8 cellular contexts compared by ENCODE assay signal in genomic region chr10:70146489-70147488, GRCh38. TPM values are rescaled to one million over a fixed set of nuclear protein-coding genes. Genes with fewer than 3 reads are reported as not detected.
A peak's percentile ranks its signal among the peaks of the same experiment; 100 is the strongest.
DNase-seq lines count a peak whose midpoint lies in the region; ATAC-seq and TF ChIP-seq lines count a peak whose summit lies in the region.

Gene TYSND1, minus strand, starts transcription at chr10:70146700. Its CDS starts 114 bp downstream, at chr10:70146586.

- peak within 1 kb of the TSS; percentile 81 for H3K9ac ChIP-seq in SU-DHL-6 (ENCODE audit: low read length)

- ATAC-seq in HG02759 (IDR thresholded peaks at IDR 0.05; ENCODE audit: unreplicated experiment): peak; percentile 92
- ATAC-seq in activated naive CD8-positive, alpha-beta T cell treated with anti-CD3 and anti-CD28 coated beads, Interleukin-2, amount 10 ng/mL, durations not matched to agents 7 days and 5 days (ENCODE audit: low read depth): peak; percentile 83
- peak; percentile 96 for ATAC-seq in Right ventricle myocardium inferior

- H3K9me2 ChIP-seq in SU-DHL-6 (replicated peaks; ENCODE audit: insufficient read depth, low read length): no peaks in the 10 kb centered on the region

- H3K36me3 ChIP-seq in SU-DHL-6 (ENCODE audit: low read length) (peaks cover 6% of the 10 kb centered on the region; the same call in 1 of the 2 replicates), ovary (no peaks in the 10 kb centered on the region), thyroid gland (peaks cover 6 to 15% of the 10 kb centered on the region in 2 donors)

- peak within 1 kb of the TSS; percentile 69 for H3K4me2 ChIP-seq in SU-DHL-6 (ENCODE audit: low read depth, low read length, poor library complexity, severe bottlenecking)

- H3K4me3 ChIP-seq in SU-DHL-6 (ENCODE audit: insufficient read depth, low read length, poor library complexity, severe bottlenecking): peak within 1 kb of the TSS; percentile 60
- H3K4me3 ChIP-seq in ovary: peak within 1 kb of the TSS; percentile 49
- H3K4me3 ChIP-seq in thyroid gland (replicated peaks in 1 of 3): peak within 1 kb of the TSS; percentile 65 to 96 (median 71)

- H2AFZ ChIP-seq in SU-DHL-6 (ENCODE audit: low read depth, low read length, severe bottlenecking): peak within 1 kb of the TSS; percentile 43

- H3K4me3 Mint-ChIP-seq in activated naive CD8-positive, alpha-beta T cell treated with anti-CD3 and anti-CD28 coated beads, Interleukin-2, amount 10 ng/mL, durations not matched to agents 7 days and 5 days: peak within 1 kb of the TSS; percentile 89

- peaks cover 28% of the 10 kb centered on the region for H3K79me2 ChIP-seq in SU-DHL-6 (ENCODE audit: insufficient read depth, low read length)

- H4K20me1 ChIP-seq in SU-DHL-6 (ENCODE audit: low read depth, low read length): no peaks in the 10 kb centered on the region

- H3F3A ChIP-seq in SU-DHL-6 (ENCODE audit: insufficient read depth): peaks cover 13% of the 10 kb centered on the region

- H3K27me3 Mint-ChIP-seq in activated naive CD8-positive, alpha-beta T cell treated with anti-CD3 and anti-CD28 coated beads, Interleukin-2, amount 10 ng/mL, durations not matched to agents 7 days and 5 days: no peaks in the 10 kb centered on the region

- H3K27ac ChIP-seq in SU-DHL-6 (ENCODE audit: low read depth, low read length) (peak within 1 kb of the TSS; percentile 87), ovary (peak within 1 kb of the TSS; percentile 36 to 91), thyroid gland (peak within 1 kb of the TSS; percentile 77 to 93 (median 87))

- POLR2A ChIA-PET in activated naive CD8-positive, alpha-beta T cell treated with anti-CD3 and anti-CD28 coated beads, Interleukin-2, amount 10 ng/mL, durations not matched to agents 7 days and 5 days (lab: Charles Lee): interaction anchor here (0.8 to 3.5 kb wide), 21 partner anchors 9 to 259 kb away, joined by 3 to 78 read pairs (median 5); partner anchors contain the start of gene SAR1A

- peak; percentile 92 for TF ChIP-seq CTCF in GM12873 (IDR thresholded peaks at IDR 0.05; ENCODE audit: insufficient read depth, low read depth, low read length, missing control alignments)
- peak; percentile 66 for TF ChIP-seq CTCF in SU-DHL-6 (IDR thresholded peaks at IDR 0.05; ENCODE audit: insufficient read depth, low read length, poor library complexity, severe bottlenecking)
- TF ChIP-seq CTCF in ovary (IDR thresholded peaks at IDR 0.05): peak; percentile 63 to 70 (median 68)
- TF ChIP-seq CTCF in thyroid gland (IDR thresholded peaks at IDR 0.05): peak; percentile 49 to 82 (median 71)

- H3K27me3 ChIP-seq in SU-DHL-6 (ENCODE audit: low read length): no peaks in the 10 kb centered on the region
- H3K27me3 ChIP-seq in ovary: no peaks in the 10 kb centered on the region
- no peaks in the 10 kb centered on the region for H3K27me3 ChIP-seq in thyroid gland

- intact Hi-C loops in Right ventricle myocardium inferior (cut with DNase I) (no loop called here), ovary (cut with DNase I) (loop anchor here in 1 of 4 donors (2.0 kb wide), 1 partner anchor 30 kb away; no protein-coding TSS in a partner anchor), thyroid gland (cut with DNase I) (no loop called here)

- TF ChIP-seq POLR2A in ovary (IDR thresholded peaks at IDR 0.05) (peak; percentile 73), thyroid gland (IDR thresholded peaks at IDR 0.05) (peak in 1 of 2 donors; percentile 93)

- TF ChIP-seq EP300 in ovary (IDR thresholded peaks at IDR 0.05): no peak

- H3K27ac Mint-ChIP-seq in activated naive CD8-positive, alpha-beta T cell treated with anti-CD3 and anti-CD28 coated beads, Interleukin-2, amount 10 ng/mL, durations not matched to agents 7 days and 5 days: peak within 1 kb of the TSS; percentile 95

- DNase-seq in NCI-H128 (lab: John Stamatoyannopoulos, UW; ENCODE audit: unreplicated experiment) (peak; percentile 88), Right ventricle myocardium inferior (ENCODE audit: missing footprints) (peak; percentile 97), ovary (peak; percentile 97 to 99 (median 98)), thyroid gland (peak; percentile 98 to 99)
- peak; percentile 92 for DNase-seq in activated naive CD8-positive, alpha-beta T cell treated with anti-CD3 and anti-CD28 coated beads, Interleukin-2, amount 10 ng/mL, durations not matched to agents 7 days and 5 days

- H3K9me3 ChIP-seq in SU-DHL-6 (ENCODE audit: insufficient read depth, low read length) (no peaks in the 10 kb centered on the region), ovary (no peaks in the 10 kb centered on the region), thyroid gland (no peaks in the 10 kb centered on the region)

- H3K4me1 Mint-ChIP-seq in activated naive CD8-positive, alpha-beta T cell treated with anti-CD3 and anti-CD28 coated beads, Interleukin-2, amount 10 ng/mL, durations not matched to agents 7 days and 5 days: peaks cover 23% of the 10 kb centered on the region

- H3K4me1 ChIP-seq in ovary (ENCODE audit: insufficient read depth) (peaks cover 10% of the 10 kb centered on the region), thyroid gland (peaks cover 13 to 17% of the 10 kb centered on the region in 2 donors)

- H3K36me3 Mint-ChIP-seq in activated naive CD8-positive, alpha-beta T cell treated with anti-CD3 and anti-CD28 coated beads, Interleukin-2, amount 10 ng/mL, durations not matched to agents 7 days and 5 days: peaks cover 11% of the 10 kb centered on the region

- WGBS in ovary, 3 donors: 0 to 1% (median 1%) methylated on average over 31 to 40 of the region's 40 CpGs
- WGBS in thyroid gland, 2 donors: 2 to 4% methylated on average over 28 to 40 of the region's 40 CpGs

- H3K9me3 Mint-ChIP-seq in activated naive CD8-positive, alpha-beta T cell treated with anti-CD3 and anti-CD28 coated beads, Interleukin-2, amount 10 ng/mL, durations not matched to agents 7 days and 5 days: no peaks in the 10 kb centered on the region

RNA-seq across cellular contexts. Expression of gene TYSND1, which starts in this region (rescaled TPM):
- 10 to 100 TPM; 18.4 to 19.0 TPM for total RNA-seq in activated naive CD8-positive, alpha-beta T cell treated with anti-CD3 and anti-CD28 coated beads, Interleukin-2, amount 10 ng/mL, durations not matched to agents 7 days and 5 days
- total RNA-seq in Right ventricle myocardium inferior: 6.2 TPM
- total RNA-seq in ovary: 10 to 100 TPM; 10.1 to 12.4 (median 12.2) TPM
- polyA plus RNA-seq in ovary: 1 to 10 TPM; 3.5 to 6.9 TPM
- total RNA-seq in thyroid gland: 10 to 100 TPM; 17.1 to 31.2 (median 25.1) TPM

Comparison
In these comparisons a context has a peak if more than half of its experiments do, and no peak if none do; other contexts are left out.
1. Peak in every context shown above with its lines: DNase-seq, ATAC-seq, H3K4me3 ChIP-seq and H3K27ac ChIP-seq.